8 cellular contexts compared by ENCODE assay signal in the genomic region with DNA sequence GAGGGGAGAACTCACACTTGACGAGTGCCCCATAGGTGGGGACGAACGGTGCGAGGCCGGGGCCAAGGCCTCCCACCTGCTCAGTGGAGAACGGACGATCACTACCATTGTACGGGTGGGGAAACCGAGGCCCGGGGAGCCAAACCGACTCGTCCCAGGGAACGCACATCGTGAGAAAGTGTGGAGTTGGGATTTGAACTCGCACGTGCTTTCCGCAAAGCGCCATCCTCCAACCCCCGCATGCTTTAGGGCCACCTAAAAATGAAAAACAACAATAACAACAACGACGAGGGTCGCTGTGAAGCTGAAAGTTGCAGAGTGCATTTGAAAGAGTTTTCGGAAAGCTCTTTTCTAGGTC. TPM values are rescaled to one million over a fixed set of nuclear protein-coding genes. Genes with fewer than 3 reads are reported as not detected.
A peak's percentile ranks its signal among the peaks of the same experiment; 100 is the strongest.
DNase-seq lines count a peak whose midpoint lies in the region; ATAC-seq, FAIRE-seq and TF ChIP-seq lines count a peak whose summit lies in the region.

No MANE protein-coding gene starts in this region.

- peak overlapping the region; percentile 12 for H3K9ac ChIP-seq in smooth muscle cell (ENCODE audit: low read depth)

- H3K27ac Mint-ChIP-seq in activated T-helper 2 cell treated with anti-CD3 and anti-CD28 coated beads, Interferon-gamma antibody, Interleukin-2, Interleukin-4, amounts not matched to agents 10 μg/mL and 5 μg/mL and 100 μg/mL, durations not matched to agents 14 hours and 24 hours and 36 hours = peak overlapping the region; percentile 94

- no peaks in the 10 kb centered on the region for H3K9me3 Mint-ChIP-seq in activated T-helper 2 cell treated with anti-CD3 and anti-CD28 coated beads, Interferon-gamma antibody, Interleukin-2, Interleukin-4, amounts not matched to agents 10 μg/mL and 5 μg/mL and 100 μg/mL, durations not matched to agents 14 hours and 24 hours and 36 hours

- H3K36me3 Mint-ChIP-seq in activated T-helper 2 cell treated with anti-CD3 and anti-CD28 coated beads, Interferon-gamma antibody, Interleukin-2, Interleukin-4, amounts not matched to agents 10 μg/mL and 5 μg/mL and 100 μg/mL, durations not matched to agents 14 hours and 24 hours and 36 hours (ENCODE audit: low read depth) = peaks cover 45% of the 10 kb centered on the region

- H3K4me3 Mint-ChIP-seq in activated T-helper 2 cell treated with anti-CD3 and anti-CD28 coated beads, Interferon-gamma antibody, Interleukin-2, Interleukin-4, amounts not matched to agents 10 μg/mL and 5 μg/mL and 100 μg/mL, durations not matched to agents 14 hours and 24 hours and 36 hours (ENCODE audit: low read depth) = peak overlapping the region; percentile 81

- 2% methylated on average over 23 of the region's 23 CpGs for WGBS in right cardiac atrium
- 3% methylated on average over 23 of the region's 23 CpGs for whole genome bisulfite sequencing in smooth muscle cell (ENCODE audit: low lambda C conversion rate)

- H3K27me3 Mint-ChIP-seq in activated T-helper 2 cell treated with anti-CD3 and anti-CD28 coated beads, Interferon-gamma antibody, Interleukin-2, Interleukin-4, amounts not matched to agents 10 μg/mL and 5 μg/mL and 100 μg/mL, durations not matched to agents 14 hours and 24 hours and 36 hours (ENCODE audit: low read depth) = no peaks in the 10 kb centered on the region

- TF ChIP-seq CTCF in HEK293 (tag by site-specific recombination; IDR thresholded peaks at IDR 0.05) = no peak
- TF ChIP-seq CTCF in smooth muscle cell (IDR thresholded peaks at IDR 0.05; ENCODE audit: borderline replicate concordance, insufficient read depth, poor library complexity, severe bottlenecking) = no peak

- H3K4me1 ChIP-seq in HEK293 (ENCODE audit: control insufficient read depth, insufficient read depth, low read length) (peaks cover 11% of the 10 kb centered on the region; the same call in 1 of the 2 replicates), right cardiac atrium (ENCODE audit: control insufficient read depth, insufficient read depth, low read length) (no peaks in the 10 kb centered on the region), smooth muscle cell (ENCODE audit: low read depth) (no peaks in the 10 kb centered on the region)

- H3K4me2 ChIP-seq in smooth muscle cell = peak overlapping the region; percentile 96

- no peak for DNase-seq in activated T-helper 2 cell treated with anti-CD3 and anti-CD28 coated beads, Interferon-gamma antibody, Interleukin-2, Interleukin-4, amounts not matched to agents 10 μg/mL and 5 μg/mL and 100 μg/mL, durations not matched to agents 14 hours and 24 hours and 36 hours (ENCODE audit: low spot score)
- DNase-seq in right cardiac atrium (peak in 1 of 3 donors; percentile 59), smooth muscle cell (lab: John Stamatoyannopoulos, UW; ENCODE audit: unreplicated experiment) (no peak), RCC 7860 (ENCODE audit: low spot score) (no peak)
- no peak for DNase-seq in activated CD8-positive, alpha-beta memory T cell treated with anti-CD3 and anti-CD28 coated beads for 24 hours

- peaks cover 23% of the 10 kb centered on the region for H3K79me2 ChIP-seq in smooth muscle cell (ENCODE audit: low read depth)

- peaks cover 13% of the 10 kb centered on the region for H4K20me1 ChIP-seq in smooth muscle cell (ENCODE audit: low read depth)

- H3K4me1 Mint-ChIP-seq in activated T-helper 2 cell treated with anti-CD3 and anti-CD28 coated beads, Interferon-gamma antibody, Interleukin-2, Interleukin-4, amounts not matched to agents 10 μg/mL and 5 μg/mL and 100 μg/mL, durations not matched to agents 14 hours and 24 hours and 36 hours (ENCODE audit: low read depth) = peaks cover 40% of the 10 kb centered on the region

- POLR2A ChIA-PET in HEK293 (lab: Yijun Ruan, JAX) = interaction anchor here (1.2 to 5.1 kb wide), 5 partner anchors 8 to 54 kb away, joined by 6 to 68 read pairs (median 8); a partner anchor contains a TSS

- CTCF ChIA-PET in HEK293 (lab: Yijun Ruan, JAX) = interaction anchor here (1.1 to 3.8 kb wide), 4 partner anchors 10 to 145 kb away, joined by 3 to 22 read pairs (median 6); a partner anchor contains a TSS

- intact Hi-C loops in activated T-helper 2 cell treated with anti-CD3 and anti-CD28 coated beads, Interferon-gamma antibody, Interleukin-2, Interleukin-4, amounts not matched to agents 10 μg/mL and 5 μg/mL and 100 μg/mL, durations not matched to agents 14 hours and 24 hours and 36 hours (cut with micrococcal nuclease) = no loop called here
- intact Hi-C loops in right cardiac atrium (cut with DNase I) = loop anchor here in 1 of 4 donors (10.0 kb wide), 1 partner anchor 51 kb away; no protein-coding TSS in a partner anchor

- H3K9me3 ChIP-seq in HEK293 (ENCODE audit: control insufficient read depth, insufficient read depth, low read depth, low read length) (no peaks in the 10 kb centered on the region), right cardiac atrium (ENCODE audit: control insufficient read depth, low read length) (no peaks in the 10 kb centered on the region), smooth muscle cell (replicated peaks; ENCODE audit: low read depth) (no peaks in the 10 kb centered on the region)

- H3K27ac ChIP-seq in HEK293 (ENCODE audit: extremely low read depth, low read depth, low read length) (peak overlapping the region; percentile 4; the same call in 1 of the 2 replicates), right cardiac atrium (ENCODE audit: low read length) (peak overlapping the region; percentile 46), smooth muscle cell (ENCODE audit: low read depth) (no peak overlapping the region)

- ATAC-seq in right cardiac atrium (peak in 1 of 2 donors; percentile 0), HG02759 (IDR thresholded peaks at IDR 0.05; ENCODE audit: unreplicated experiment) (no peak), GM18861 (IDR thresholded peaks at IDR 0.05; ENCODE audit: unreplicated experiment) (no peak)

- peak overlapping the region; percentile 51 for H2AFZ ChIP-seq in smooth muscle cell (ENCODE audit: low read depth)

- H3K27me3 ChIP-seq in right cardiac atrium (ENCODE audit: control insufficient read depth, insufficient read depth) (no peaks in the 10 kb centered on the region), smooth muscle cell (ENCODE audit: low read depth) (no peaks in the 10 kb centered on the region)

- H3K4me3 ChIP-seq in HEK293 (ENCODE audit: low read depth, low read length) = peak overlapping the region; percentile 47
- peak overlapping the region; percentile 85 for H3K4me3 ChIP-seq in right cardiac atrium (ENCODE audit: low read length)
- peak overlapping the region; percentile 83 for H3K4me3 ChIP-seq in smooth muscle cell

- H3F3A ChIP-seq in smooth muscle cell (ENCODE audit: low read depth) = peaks cover 17% of the 10 kb centered on the region

- H3K36me3 ChIP-seq in HEK293 (ENCODE audit: control insufficient read depth in 2 of 2, insufficient read depth in 1 of 2, low read length in 2 of 2) (peaks cover 0 to 13% of the 10 kb centered on the region in 2 experiments; a peak in 2 of 3 replicates), smooth muscle cell (ENCODE audit: low read depth) (no peaks in the 10 kb centered on the region)

- no peak for FAIRE-seq in RCC 7860 (lab: Jason Lieb, UNC)

TF ChIP-seq in HEK293, 187 proteins besides CTCF, POLR2A, EP300 and RAD21:
- no peak for TF ChIP-seq ZNF843 (tag by site-specific recombination; IDR thresholded peaks at IDR 0.05)
- TF ChIP-seq ZNF561 (tag by site-specific recombination; IDR thresholded peaks at IDR 0.05; ENCODE audit: borderline replicate concordance) = 0 out of 2 replicates have a peak, but pooled peaks have one; percentile 7

RNA-seq across cellular contexts. Expression of a gene that starts 0.5 kb away (rescaled TPM):
- total RNA-seq in activated T-helper 2 cell treated with anti-CD3 and anti-CD28 coated beads, Interferon-gamma antibody, Interleukin-2, Interleukin-4, amounts not matched to agents 10 μg/mL and 5 μg/mL and 100 μg/mL, durations not matched to agents 14 hours and 24 hours and 36 hours = 340 and 353 TPM in 2 replicates
- total RNA-seq in right cardiac atrium (10 to 100 TPM; 39.7 to 43.9 (median 40.8) TPM), smooth muscle cell (24.2 and 24.3 TPM in 2 replicates)
- polyA plus RNA-seq in right cardiac atrium (42.8 TPM), smooth muscle cell (69.6 and 78.6 TPM in 2 replicates)

RNA-seq across cellular contexts. Expression of a gene that starts 6.4 kb away (rescaled TPM):
- total RNA-seq in activated T-helper 2 cell treated with anti-CD3 and anti-CD28 coated beads, Interferon-gamma antibody, Interleukin-2, Interleukin-4, amounts not matched to agents 10 μg/mL and 5 μg/mL and 100 μg/mL, durations not matched to agents 14 hours and 24 hours and 36 hours = 0.67 and 0.84 TPM in 2 replicates
- total RNA-seq in right cardiac atrium (under 1 TPM in 2 of 4 donors, not detected in 2; 0.37 to 0.58 TPM), smooth muscle cell (not detected in 2 replicates)
- polyA plus RNA-seq in right cardiac atrium (0.09 TPM), smooth muscle cell (0.28 and 0.41 TPM in 2 replicates)

RNA-seq across cellular contexts. Expression of a gene that starts 23.4 kb away (rescaled TPM):
- 2,928 and 2,943 TPM in 2 replicates for total RNA-seq in activated T-helper 2 cell treated with anti-CD3 and anti-CD28 coated beads, Interferon-gamma antibody, Interleukin-2, Interleukin-4, amounts not matched to agents 10 μg/mL and 5 μg/mL and 100 μg/mL, durations not matched to agents 14 hours and 24 hours and 36 hours
- total RNA-seq in right cardiac atrium = 100 to 1,000 TPM; 625 to 784 (median 741) TPM
- 863 TPM for polyA plus RNA-seq in right cardiac atrium
- total RNA-seq in smooth muscle cell = 970 and 1,345 TPM in 2 replicates
- polyA plus RNA-seq in smooth muscle cell = 2,105 and 2,361 TPM in 2 replicates

RNA-seq across cellular contexts. Expression of a gene that starts 38.6 kb away (rescaled TPM):
- not detected in 2 replicates for total RNA-seq in activated T-helper 2 cell treated with anti-CD3 and anti-CD28 coated beads, Interferon-gamma antibody, Interleukin-2, Interleukin-4, amounts not matched to agents 10 μg/mL and 5 μg/mL and 100 μg/mL, durations not matched to agents 14 hours and 24 hours and 36 hours
- total RNA-seq in right cardiac atrium (not detected), smooth muscle cell (not detected in 2 replicates)
- polyA plus RNA-seq in right cardiac atrium (not detected), smooth muscle cell (not detected in 2 replicates)

RNA-seq across cellular contexts. Expression of a gene that starts 39.0 kb away (rescaled TPM):
- not detected in 2 replicates for total RNA-seq in activated T-helper 2 cell treated with anti-CD3 and anti-CD28 coated beads, Interferon-gamma antibody, Interleukin-2, Interleukin-4, amounts not matched to agents 10 μg/mL and 5 μg/mL and 100 μg/mL, durations not matched to agents 14 hours and 24 hours and 36 hours
- not detected for total RNA-seq in right cardiac atrium
- polyA plus RNA-seq in right cardiac atrium = not detected
- total RNA-seq in smooth muscle cell = not detected in 2 replicates
- polyA plus RNA-seq in smooth muscle cell = not detected in 2 replicates
